Comparison of ENCODE assay signal across 11 cellular contexts in genomic region chr7:67019562-67020390, GRCh38. TPM values are rescaled to one million over a fixed set of nuclear protein-coding genes. Genes with fewer than 3 reads are reported as not detected.
DNase-seq lines count a peak whose midpoint lies in the region; ATAC-seq and TF ChIP-seq lines count a peak whose summit lies in the region.
"Had no signal": no experiment of that assay in that cellular context is flagged by ENCODE, and none has a peak within 500 bp of the region (broad histone marks: within the 10 kb centered on the region; RNA-seq: fewer than 3 reads in every experiment).

No MANE protein-coding gene starts in this region.

- H3K27ac Mint-ChIP-seq in activated CD8-positive, alpha-beta memory T cell treated with anti-CD3 and anti-CD28 coated beads, Interleukin-2, amount 10 ng/mL, durations not matched to agents 7 days and 5 days, result peak overlapping the region; percentile 69
- H3K27ac Mint-ChIP-seq in stimulated activated effector memory CD8-positive, alpha-beta T cell treated with anti-CD3 and anti-CD28 coated beads, Interleukin-12 subunit alpha, Interleukin-12 subunit beta, amount 100 ng/mL, for 72 hours, result peak overlapping the region; percentile 9
- H3K27ac Mint-ChIP-seq: natural killer cell had no signal

- no peaks in the 10 kb centered on the region for H3K27me3 Mint-ChIP-seq in activated CD8-positive, alpha-beta memory T cell treated with anti-CD3 and anti-CD28 coated beads, Interleukin-2, amount 10 ng/mL, durations not matched to agents 7 days and 5 days

- H3K36me3 ChIP-seq in right atrium auricular region, result peaks cover 39% of the 10 kb centered on the region

- H3K36me3 Mint-ChIP-seq in activated CD8-positive, alpha-beta memory T cell treated with anti-CD3 and anti-CD28 coated beads, Interleukin-2, amount 10 ng/mL, durations not matched to agents 7 days and 5 days, result peaks cover 47% of the 10 kb centered on the region
- H3K36me3 Mint-ChIP-seq in stimulated activated effector memory CD8-positive, alpha-beta T cell treated with anti-CD3 and anti-CD28 coated beads, Interleukin-12 subunit alpha, Interleukin-12 subunit beta, amount 100 ng/mL, for 72 hours, result peaks cover 97% of the 10 kb centered on the region

- H3K4me1 Mint-ChIP-seq in activated CD8-positive, alpha-beta memory T cell treated with anti-CD3 and anti-CD28 coated beads, Interleukin-2, amount 10 ng/mL, durations not matched to agents 7 days and 5 days, result peaks cover 11% of the 10 kb centered on the region
- no peaks in the 10 kb centered on the region for H3K4me1 Mint-ChIP-seq in stimulated activated effector memory CD8-positive, alpha-beta T cell treated with anti-CD3 and anti-CD28 coated beads, Interleukin-12 subunit alpha, Interleukin-12 subunit beta, amount 100 ng/mL, for 72 hours
- H3K4me1 Mint-ChIP-seq: natural killer cell had no signal

- no peaks in the 10 kb centered on the region for H3K9me3 ChIP-seq in right atrium auricular region
- H3K9me3 ChIP-seq: BLaER1 treated with 17β-estradiol and CSF1 and Interleukin-3, amounts not matched to agents 10 nM and 100 nM; body of pancreas had no signal

- no peaks in the 10 kb centered on the region for H3K27me3 ChIP-seq in right atrium auricular region
- H3K27me3 ChIP-seq: BLaER1 treated with 17β-estradiol and CSF1 and Interleukin-3, amounts not matched to agents 10 nM and 100 nM; body of pancreas had no signal

- no peak overlapping the region for H3K4me3 Mint-ChIP-seq in activated CD8-positive, alpha-beta memory T cell treated with anti-CD3 and anti-CD28 coated beads, Interleukin-2, amount 10 ng/mL, durations not matched to agents 7 days and 5 days
- no peak overlapping the region for H3K4me3 Mint-ChIP-seq in stimulated activated effector memory CD8-positive, alpha-beta T cell treated with anti-CD3 and anti-CD28 coated beads, Interleukin-12 subunit alpha, Interleukin-12 subunit beta, amount 100 ng/mL, for 72 hours
- H3K4me3 Mint-ChIP-seq: natural killer cell had no signal

- no peak overlapping the region for H3K4me3 ChIP-seq in right atrium auricular region
- H3K4me3 ChIP-seq: BLaER1 treated with 17β-estradiol and CSF1 and Interleukin-3, amounts not matched to agents 10 nM and 100 nM; body of pancreas had no signal

- DNase-seq in activated effector memory CD4-positive, alpha-beta T cell treated with anti-CD3 and anti-CD28 coated beads, Interleukin-2, amount 50 U/mL, for 16 hours, result peak; percentile 56
- no peak for DNase-seq in activated effector memory CD4-positive, alpha-beta T cell treated with Interleukin-2 at 50 U/mL for 16 hours
- DNase-seq in NCI-H2029 (lab: John Stamatoyannopoulos, UW), result peak; percentile 94
- no peak for DNase-seq in activated CD8-positive, alpha-beta memory T cell treated with anti-CD3 and anti-CD28 coated beads, Interleukin-2, amount 10 ng/mL, durations not matched to agents 7 days and 5 days
- no peak for DNase-seq in stimulated activated effector memory CD8-positive, alpha-beta T cell treated with anti-CD3 and anti-CD28 coated beads, Interleukin-12 subunit alpha, Interleukin-12 subunit beta, amount 100 ng/mL, for 72 hours (ENCODE audit: low spot score in 2 of 2)
- no peak for DNase-seq in right atrium auricular region (ENCODE audit: low spot score)
- no peak for DNase-seq in HK-2 (ENCODE audit: unreplicated experiment)
- DNase-seq in ecto neural progenitor cell (ENCODE audit: low spot score), result no peak
- DNase-seq: body of pancreas, natural killer cell had no signal

- CTCF ChIA-PET in activated CD8-positive, alpha-beta memory T cell treated with anti-CD3 and anti-CD28 coated beads, Interleukin-2, amount 10 ng/mL, durations not matched to agents 7 days and 5 days (lab: Charles Lee), result interaction anchor here (0.5 to 1.2 kb wide), 2 partner anchors 25 to 89 kb away, joined by 3 to 4 read pairs; no protein-coding TSS in a partner anchor

- ATAC-seq in activated CD8-positive, alpha-beta memory T cell treated with anti-CD3 and anti-CD28 coated beads, Interleukin-2, amount 10 ng/mL, durations not matched to agents 7 days and 5 days, result peak; percentile 85
- ATAC-seq in stimulated activated effector memory CD8-positive, alpha-beta T cell treated with anti-CD3 and anti-CD28 coated beads, Interleukin-12 subunit alpha, Interleukin-12 subunit beta, amount 100 ng/mL, for 72 hours, result peak; percentile 90
- ATAC-seq: body of pancreas, natural killer cell had no signal

- H3K27ac ChIP-seq in right atrium auricular region, result no peak overlapping the region
- H3K27ac ChIP-seq: BLaER1 treated with 17β-estradiol and CSF1 and Interleukin-3, amounts not matched to agents 10 nM and 100 nM; body of pancreas had no signal

- TF ChIP-seq CTCF in right atrium auricular region (IDR thresholded peaks at IDR 0.05), result no peak

- H3K9me3 Mint-ChIP-seq in activated CD8-positive, alpha-beta memory T cell treated with anti-CD3 and anti-CD28 coated beads, Interleukin-2, amount 10 ng/mL, durations not matched to agents 7 days and 5 days (ENCODE audit: low read depth), result no peaks in the 10 kb centered on the region
- H3K9me3 Mint-ChIP-seq in stimulated activated effector memory CD8-positive, alpha-beta T cell treated with anti-CD3 and anti-CD28 coated beads, Interleukin-12 subunit alpha, Interleukin-12 subunit beta, amount 100 ng/mL, for 72 hours, result no peaks in the 10 kb centered on the region
- H3K9me3 Mint-ChIP-seq: natural killer cell had no signal

- H3K4me1 ChIP-seq in right atrium auricular region, result no peaks in the 10 kb centered on the region
- H3K4me1 ChIP-seq: BLaER1 treated with 17β-estradiol and CSF1 and Interleukin-3, amounts not matched to agents 10 nM and 100 nM; body of pancreas had no signal

RNA-seq across cellular contexts. Expression of gene TYW1, which starts 23.1 kb away (rescaled TPM):
- 10 to 100 TPM; 13.4 to 18.5 TPM for total RNA-seq in activated CD8-positive, alpha-beta memory T cell treated with anti-CD3 and anti-CD28 coated beads, Interleukin-2, amount 10 ng/mL, durations not matched to agents 7 days and 5 days
- total RNA-seq in right atrium auricular region, result 10 to 100 TPM; 12.4 to 23.8 TPM

RNA-seq across cellular contexts. Expression of gene SBDS, which starts 24.4 kb away (rescaled TPM):
- 10 to 100 TPM; 32.4 to 49.1 TPM for total RNA-seq in activated CD8-positive, alpha-beta memory T cell treated with anti-CD3 and anti-CD28 coated beads, Interleukin-2, amount 10 ng/mL, durations not matched to agents 7 days and 5 days
- total RNA-seq in right atrium auricular region, result 100 to 1,000 TPM; 139 to 212 TPM

Comparison
In these comparisons a context has a peak if more than half of its experiments do, and no peak if none do; other contexts are left out.
1. DNase-seq: peak in activated effector memory CD4-positive, alpha-beta T cell treated with anti-CD3 and anti-CD28 coated beads, Interleukin-2, amount 50 U/mL, for 16 hours (single experiment) and NCI-H2029 (single experiment); none in activated effector memory CD4-positive, alpha-beta T cell treated with Interleukin-2 at 50 U/mL for 16 hours (single experiment), activated CD8-positive, alpha-beta memory T cell treated with anti-CD3 and anti-CD28 coated beads, Interleukin-2, amount 10 ng/mL, durations not matched to agents 7 days and 5 days (single experiment), stimulated activated effector memory CD8-positive, alpha-beta T cell treated with anti-CD3 and anti-CD28 coated beads, Interleukin-12 subunit alpha, Interleukin-12 subunit beta, amount 100 ng/mL, for 72 hours (0 of 2), right atrium auricular region (single experiment), HK-2 (single experiment) and ecto neural progenitor cell (single experiment).